ENCODE assay signal across 15 cellular contexts in the genomic region with DNA sequence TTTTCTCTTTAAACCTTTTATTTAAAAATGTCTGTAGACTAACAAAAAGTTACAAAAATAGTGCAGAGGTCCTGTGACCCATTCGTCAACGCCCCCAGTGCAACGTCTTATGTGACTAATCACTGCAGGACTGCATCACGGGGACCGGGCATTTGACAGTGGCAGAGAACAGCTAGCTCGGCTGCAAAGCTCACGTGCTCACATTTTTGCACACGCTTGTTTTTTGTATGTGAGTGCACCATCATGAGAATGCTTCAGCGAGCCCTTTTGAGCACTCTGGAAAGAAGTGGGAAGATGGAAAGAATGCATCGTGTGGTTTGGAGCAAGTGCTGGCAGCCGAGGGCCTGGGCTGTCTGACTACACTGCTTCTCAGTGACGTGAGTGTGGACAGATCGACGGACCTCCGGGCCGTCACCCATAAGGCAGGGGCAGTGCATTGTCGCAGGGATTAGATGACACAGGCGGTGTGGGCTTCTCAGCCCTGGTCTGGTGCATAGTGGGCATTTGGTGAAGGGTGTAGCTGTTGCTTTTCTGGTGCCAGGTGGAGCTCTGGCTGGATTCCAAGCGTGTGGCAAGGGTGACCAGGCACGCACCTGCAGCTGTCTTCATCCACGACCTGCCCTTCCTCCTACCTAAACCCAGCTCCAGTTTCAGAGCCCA. TPM values are rescaled to one million over a fixed set of nuclear protein-coding genes. Genes with fewer than 3 reads are reported as not detected.
DNase-seq lines count a peak whose midpoint lies in the region; ATAC-seq and TF ChIP-seq lines count a peak whose summit lies in the region.
"Had no signal": no experiment of that assay in that cellular context is flagged by ENCODE, and none has a peak within 500 bp of the region (broad histone marks: within the 10 kb centered on the region; RNA-seq: fewer than 3 reads in every experiment).

No MANE protein-coding gene starts in this region.

- H3K4me3 ChIP-seq in OCI-LY7 (ENCODE audit: low read depth, low read length, poor library complexity, severe bottlenecking), result peak overlapping the region; percentile 31
- peak overlapping the region in 3 of 5 donors; percentile 1 to 17 (median 5) for H3K4me3 ChIP-seq in subcutaneous abdominal adipose tissue (ENCODE audit: low read depth in 1 of 5, low read length in 5 of 5)
- H3K4me3 ChIP-seq: testis had no signal

- H3K9me3 ChIP-seq in OCI-LY7 (ENCODE audit: low read length) (peaks cover 7% of the 10 kb centered on the region; the same call in 1 of the 2 replicates), subcutaneous abdominal adipose tissue (ENCODE audit: control insufficient read depth in 5 of 5, low read length in 5 of 5) (peaks cover 4 to 13% (median 7%) of the 10 kb centered on the region in 5 donors)
- H3K9me3 ChIP-seq: testis had no signal

- no peak for TF ChIP-seq CTCF in HFFc6 (IDR thresholded peaks at IDR 0.05)
- TF ChIP-seq CTCF in OCI-LY7 (conservative IDR thresholded peaks at IDR 0.05; ENCODE audit: low read length), result no peak

- H3K36me3 ChIP-seq in OCI-LY7 (ENCODE audit: insufficient read depth, low read length) (no peaks in the 10 kb centered on the region), subcutaneous abdominal adipose tissue (ENCODE audit: control insufficient read depth in 5 of 5, insufficient read depth in 5 of 5, low read length in 5 of 5) (peaks cover 0 to 2% (median 0%) of the 10 kb centered on the region in 5 donors)

- CTCF ChIA-PET in OCI-LY7 (lab: Charles Lee; ENCODE audit: unreplicated experiment), result no interaction called here

- intact Hi-C loops in OCI-LY7 (cut with micrococcal nuclease; ENCODE audit: unreplicated experiment) (no loop called here), left cardiac atrium (cut with DNase I) (no loop called here)

- POLR2A ChIA-PET in OCI-LY7 (lab: Charles Lee), result no interaction called here

- peaks cover 11% of the 10 kb centered on the region for H3K36me3 Mint-ChIP-seq in HFFc6 (ENCODE audit: low read depth)

- H2AFZ ChIP-seq in OCI-LY7 (ENCODE audit: low read length), result peak overlapping the region; percentile 85

- TF ChIP-seq POLR2A in erythroblast (IDR thresholded peaks at IDR 0.05; ENCODE audit: low read length), result no peak

- H3K9me3 Mint-ChIP-seq in HFFc6, result peaks cover 17% of the 10 kb centered on the region

- H3K9me2 ChIP-seq in OCI-LY7 (ENCODE audit: insufficient read depth, low read length), result no peaks in the 10 kb centered on the region

- no peaks in the 10 kb centered on the region for H4K20me1 ChIP-seq in OCI-LY7 (ENCODE audit: insufficient read depth, low read length)

- H3K4me3 Mint-ChIP-seq in HFFc6, result no peak overlapping the region; the same call in 1 of the 2 replicates
- H3K4me3 Mint-ChIP-seq: immature natural killer cell, nephron progenitor cell had no signal

- H3K27ac Mint-ChIP-seq in HFFc6, result no peak overlapping the region
- H3K27ac Mint-ChIP-seq: immature natural killer cell, nephron progenitor cell had no signal

- ATAC-seq in left cardiac atrium, result peak; percentile 60 to 61

- peak overlapping the region; percentile 59 for H3K4me2 ChIP-seq in OCI-LY7 (ENCODE audit: low read length)

- peaks cover 0 to 3% (median 0%) of the 10 kb centered on the region in 5 donors for H3K27me3 ChIP-seq in subcutaneous abdominal adipose tissue (ENCODE audit: control insufficient read depth in 5 of 5, insufficient read depth in 4 of 5, low read length in 5 of 5)
- H3K27me3 ChIP-seq: testis had no signal

- BruUV-seq in OCI-LY7 (replicated peaks; lab: Mats Ljungman, UMichigan), result no TSS peak

- peak overlapping the region; percentile 8 for H3K27ac ChIP-seq in OCI-LY7 (ENCODE audit: low read depth, low read length, poor library complexity, severe bottlenecking)
- no peak overlapping the region for H3K27ac ChIP-seq in subcutaneous abdominal adipose tissue (ENCODE audit: low read depth, low read length)
- H3K27ac ChIP-seq: testis had no signal

- peaks cover 6% of the 10 kb centered on the region; the same call in 1 of the 2 replicates for H3K4me1 Mint-ChIP-seq in HFFc6 (ENCODE audit: low read depth)
- H3K4me1 Mint-ChIP-seq: immature natural killer cell, nephron progenitor cell had no signal

- no peak overlapping the region for H3K9ac ChIP-seq in subcutaneous abdominal adipose tissue (ENCODE audit: low read length in 5 of 5)

- no peaks in the 10 kb centered on the region for H3K79me2 ChIP-seq in OCI-LY7 (ENCODE audit: insufficient read depth, low read depth, low read length)

- H3K4me1 ChIP-seq in OCI-LY7 (ENCODE audit: insufficient read depth, low read length, poor library complexity, severe bottlenecking) (peaks cover 18% of the 10 kb centered on the region), subcutaneous abdominal adipose tissue (ENCODE audit: control insufficient read depth in 5 of 5, insufficient read depth in 5 of 5, low read length in 5 of 5) (peaks cover 5 to 14% (median 11%) of the 10 kb centered on the region in 5 donors)
- H3K4me1 ChIP-seq: testis had no signal

- DNase-seq in HFFc6 (peak; percentile 10), OCI-LY7 (ENCODE audit: low spot score) (peak; percentile 51), left cardiac atrium (no peak), erythroblast (lab: John Stamatoyannopoulos, UW) (no peak), NCI-H2107 (lab: John Stamatoyannopoulos, UW) (no peak), NCI-H128 (lab: John Stamatoyannopoulos, UW; ENCODE audit: unreplicated experiment) (no peak)
- DNase-seq: EL; immature natural killer cell; KG1; NCI-H526 treated with DMSO at 0.1 percent for 48 hours; nephron progenitor cell; stimulated activated CD4-positive, alpha-beta T cell treated with anti-CD3 and anti-CD28 coated beads, Interleukin-4, amount 100 ng/mL, for 1 hour; T-helper 9 cell; testis had no signal

- peaks cover 41% of the 10 kb centered on the region for H3K27me3 Mint-ChIP-seq in HFFc6 (ENCODE audit: insufficient read depth)

RNA-seq across cellular contexts. Expression of a gene that starts 17.7 kb away (rescaled TPM):
- total RNA-seq in HFFc6 (2021; fragmentation: NEBNext Ultra II Directional; extraction: Animal tissue kit (Norgen Biotek cat#: 25700)), result 10 to 100 TPM; 12.0 to 53.5 (median 48.2) TPM
- total RNA-seq in OCI-LY7 (2014; rRNA removed; shearing (Covaris generic)), result 4.7 and 8.4 TPM in 2 replicates
- total RNA-seq in OCI-LY7 (2022) (33.3 and 35.3 TPM in 2 replicates), left cardiac atrium (10 to 100 TPM; 14.0 to 33.0 TPM)

RNA-seq across cellular contexts. Expression of a gene that starts 41.3 kb away (rescaled TPM):
- not detected for total RNA-seq in HFFc6 (2021; fragmentation: NEBNext Ultra II Directional; extraction: Animal tissue kit (Norgen Biotek cat#: 25700))
- total RNA-seq in OCI-LY7 (2014; rRNA removed; shearing (Covaris generic)), result not detected in 2 replicates
- not detected in 2 replicates for total RNA-seq in OCI-LY7 (2022)
- 1 to 10 TPM; 1.7 TPM for total RNA-seq in left cardiac atrium

Comparison
In these comparisons a context has a peak if more than half of its experiments do, and no peak if none do; other contexts are left out.
1. DNase-seq: peak in HFFc6 (single experiment) and OCI-LY7 (single experiment); none in left cardiac atrium (single experiment), erythroblast (0 of 2), NCI-H2107 (single experiment) and NCI-H128 (single experiment).